25 cellular contexts compared by ENCODE assay signal in the genomic region with DNA sequence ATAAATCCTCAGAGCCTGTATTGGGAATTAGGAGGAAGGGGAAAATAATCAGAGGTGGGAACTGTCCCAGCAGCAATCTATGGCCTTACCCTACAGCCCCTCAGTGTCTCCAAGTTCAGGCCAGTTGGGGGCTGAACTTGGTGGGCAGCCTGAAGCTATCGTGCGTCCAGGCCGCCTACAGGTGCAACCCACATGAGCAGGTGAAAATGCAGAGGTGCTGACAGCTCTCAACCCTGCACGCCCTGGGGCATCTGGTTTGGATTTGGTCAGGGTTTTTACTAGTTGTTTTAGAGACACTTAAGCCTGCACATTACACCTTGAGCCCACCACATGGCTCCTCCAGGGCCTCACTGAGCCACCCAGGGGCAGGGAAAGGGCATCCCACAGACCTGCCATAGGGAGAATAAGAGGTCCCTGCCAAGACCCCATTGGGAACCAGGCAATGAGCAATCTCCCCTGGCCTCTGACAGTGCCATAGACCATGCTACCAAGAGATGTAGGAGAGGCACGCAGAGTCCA.
A peak's percentile ranks its signal among the peaks of the same experiment; 100 is the strongest.
DNase-seq lines count a peak whose midpoint lies in the region; ATAC-seq and TF ChIP-seq lines count a peak whose summit lies in the region.
"Had no signal": no experiment of that assay in that cellular context is flagged by ENCODE, and none has a peak within 500 bp of the region (broad histone marks: within the 10 kb centered on the region; RNA-seq: fewer than 3 reads in every experiment).

No MANE protein-coding gene starts in this region.

- H3K4me3 ChIP-seq in spleen (no peak overlapping the region), esophagus squamous epithelium (no peak overlapping the region)
- H3K4me3 ChIP-seq: A549; BLaER1 treated with 17β-estradiol and CSF1 and Interleukin-3, amounts not matched to agents 10 nM and 100 nM; GM12878; GM23248 had no signal

- 72 to 97% (median 89%) methylated on average over 5 of the region's 5 CpGs for WGBS in spleen, 5 donors
- 78 to 81% methylated on average over 4 to 5 of the region's 5 CpGs for WGBS in esophagus squamous epithelium, 2 donors

- no peaks in the 10 kb centered on the region for H3K36me3 ChIP-seq in spleen
- no peaks in the 10 kb centered on the region for H3K36me3 ChIP-seq in esophagus squamous epithelium
- H3K36me3 ChIP-seq: BE2C; BLaER1 treated with 17β-estradiol and CSF1 and Interleukin-3, amounts not matched to agents 10 nM and 100 nM had no signal

- H3K27me3 ChIP-seq in spleen (replicated peaks in 1 of 7) (peaks cover 0 to 20% (median 0%) of the 10 kb centered on the region in 7 donors), esophagus squamous epithelium (peaks cover 0 to 25% (median 0%) of the 10 kb centered on the region in 4 donors)
- H3K27me3 ChIP-seq: BE2C; BLaER1 treated with 17β-estradiol and CSF1 and Interleukin-3, amounts not matched to agents 10 nM and 100 nM had no signal

- no peak for TF ChIP-seq CTCF in spleen (IDR thresholded peaks at IDR 0.05 in 8 of 11, conservative IDR thresholded peaks at IDR 0.05 in 3 of 11)
- TF ChIP-seq CTCF in esophagus squamous epithelium (IDR thresholded peaks at IDR 0.05): no peak

- ATAC-seq in HG03521 (IDR thresholded peaks at IDR 0.05; ENCODE audit: unreplicated experiment): no peak
- ATAC-seq: A549, GM12878 had no signal

- TF ChIP-seq POLR2A in spleen (IDR thresholded peaks at IDR 0.05): no peak
- no peak for TF ChIP-seq POLR2A in esophagus squamous epithelium (IDR thresholded peaks at IDR 0.05)

- H3K4me1 ChIP-seq in spleen: peaks cover 0 to 3% (median 0%) of the 10 kb centered on the region in 6 donors
- peaks cover 0 to 24% (median 0%) of the 10 kb centered on the region in 3 donors for H3K4me1 ChIP-seq in esophagus squamous epithelium
- H3K4me1 ChIP-seq: BE2C had no signal

- H3K9me3 ChIP-seq in spleen: no peaks in the 10 kb centered on the region
- H3K9me3 ChIP-seq in esophagus squamous epithelium: no peaks in the 10 kb centered on the region
- H3K9me3 ChIP-seq: A549; BE2C; BLaER1 treated with 17β-estradiol and CSF1 and Interleukin-3, amounts not matched to agents 10 nM and 100 nM had no signal

- intact Hi-C loops in spleen (cut with DNase I; ENCODE audit: low total_unique reads) (no loop called here), esophagus squamous epithelium (cut with DNase I) (no loop called here)

- H3K27ac ChIP-seq in spleen (no peak overlapping the region), esophagus squamous epithelium (no peak overlapping the region)
- H3K27ac ChIP-seq: A549; BLaER1 treated with 17β-estradiol and CSF1 and Interleukin-3, amounts not matched to agents 10 nM and 100 nM; GM23248 had no signal

- peak; percentile 31 for DNase-seq in COLO668 (lab: John Stamatoyannopoulos, UW; ENCODE audit: unreplicated experiment)
- peak; percentile 39 for DNase-seq in DMS79 treated with DMSO at 0.1 percent for 48 hours (lab: John Stamatoyannopoulos, UW)
- peak; percentile 30 for DNase-seq in mesenteric fat pad (ENCODE audit: low spot score)
- peak; percentile 69 for DNase-seq in spleen
- no peak for DNase-seq in esophagus squamous epithelium (lab: John Stamatoyannopoulos, UW)
- DNase-seq in effector CD8-positive, alpha-beta T cell (lab: John Stamatoyannopoulos, UW): no peak
- DNase-seq: 8988T; ACHN; AML-193; BE2C; Calu3; CD4-positive, alpha-beta T cell; CD8-positive, alpha-beta memory T cell; COR-L47; DMS53; EL; GDM1; GM23248; H7; HCEC 1CT; HFFc6 had no signal

Comparison
In these comparisons a context has a peak if more than half of its experiments do, and no peak if none do; other contexts are left out.
1. DNase-seq: peak in COLO668 (single experiment), DMS79 treated with DMSO at 0.1 percent for 48 hours (single experiment), mesenteric fat pad (single experiment) and spleen (single experiment); none in esophagus squamous epithelium (single experiment) and effector CD8-positive, alpha-beta T cell (single experiment).